ENCODE assay signal across 12 cellular contexts in genomic region chr11:82858556-82859091, GRCh38. TPM values are rescaled to one million over a fixed set of nuclear protein-coding genes. Genes with fewer than 3 reads are reported as not detected.
DNase-seq lines count a peak whose midpoint lies in the region; ATAC-seq and TF ChIP-seq lines count a peak whose summit lies in the region.
"Had no signal": no experiment of that assay in that cellular context is flagged by ENCODE, and none has a peak within 500 bp of the region (broad histone marks: within the 10 kb centered on the region; RNA-seq: fewer than 3 reads in every experiment).

No MANE protein-coding gene starts in this region.

- TF ChIP-seq EP300 in sigmoid colon (IDR thresholded peaks at IDR 0.05) = no peak

- no peak for TF ChIP-seq POLR2A in sigmoid colon (IDR thresholded peaks at IDR 0.05)

- no peak overlapping the region for H3K4me3 ChIP-seq in SJSA1
- no peak overlapping the region for H3K4me3 ChIP-seq in sigmoid colon
- H3K4me3 ChIP-seq: hepatocyte had no signal

- no peaks in the 10 kb centered on the region for H3K9me3 ChIP-seq in SJSA1 (replicated peaks)
- H3K9me3 ChIP-seq in sigmoid colon = no peaks in the 10 kb centered on the region

- intact Hi-C loops in sigmoid colon (cut with DNase I) = no loop called here

- H3K27me3 ChIP-seq in SJSA1 (replicated peaks) (no peaks in the 10 kb centered on the region), sigmoid colon (no peaks in the 10 kb centered on the region)
- H3K27me3 ChIP-seq: hepatocyte had no signal

- 39 to 54% methylated on average over 1 of the region's 1 CpG for WGBS in sigmoid colon, 2 donors

- H3K27ac ChIP-seq in SJSA1 = peak overlapping the region; percentile 95
- H3K27ac ChIP-seq in sigmoid colon = peak overlapping the region in 3 of 4 donors; percentile 6 to 58 (median 17)
- H3K27ac ChIP-seq: hepatocyte, parathyroid adenoma had no signal

- TF ChIP-seq CTCF in sigmoid colon (IDR thresholded peaks at IDR 0.05) = no peak

- H3K36me3 ChIP-seq in SJSA1 (no peaks in the 10 kb centered on the region), sigmoid colon (no peaks in the 10 kb centered on the region)

- peaks cover 58% of the 10 kb centered on the region for H3K4me1 ChIP-seq in SJSA1 (replicated peaks)
- H3K4me1 ChIP-seq in sigmoid colon = peaks cover 0 to 11% (median 6%) of the 10 kb centered on the region in 4 donors
- H3K4me1 ChIP-seq: parathyroid adenoma had no signal

- no peak for ATAC-seq in GM21723 (IDR thresholded peaks at IDR 0.05; ENCODE audit: unreplicated experiment)
- ATAC-seq: activated naive CD4-positive, alpha-beta T cell treated with anti-CD3 and anti-CD28 coated beads, Interleukin-2, amount 50 U/mL, for 72 hours had no signal

- DNase-seq in GM04504 (ENCODE audit: low read depth) (peak; percentile 24), SJSA1 (ENCODE audit: low read depth in 1 of 2, low spot score in 2 of 2) (peak; percentile 51 to 79), fibroblast of peridontal ligament (ENCODE audit: extremely low read depth) (peak; percentile 83), sigmoid colon (no peak), NOMO-1 treated with DMSO at 0.1 percent for 48 hours (lab: John Stamatoyannopoulos, UW; ENCODE audit: unreplicated experiment) (no peak), RPMI8226 (no peak)
- no peak for DNase-seq in stimulated activated CD4-positive, alpha-beta T cell treated with anti-CD3 and anti-CD28 coated beads, Interleukin-4, amount 100 ng/mL, for 24 hours
- DNase-seq: activated B cell treated with CpG ODN at 0.5 μM for 24 hours had no signal

RNA-seq across cellular contexts. Expression of gene PRCP, which starts 41.6 kb away (rescaled TPM):
- 37.2 and 38.5 TPM in 2 replicates for total RNA-seq in SJSA1 (2014; rRNA removed; shearing (Covaris generic))
- total RNA-seq in sigmoid colon = 10 to 100 TPM; 27.4 to 40.2 (median 35.5) TPM
- 10 to 100 TPM; 12.6 to 32.0 (median 23.6) TPM for polyA plus RNA-seq in sigmoid colon

RNA-seq across cellular contexts. Expression of gene DDIAS, which starts 42.9 kb away (rescaled TPM):
- 4.8 and 10.3 TPM in 2 replicates for total RNA-seq in SJSA1 (2014; rRNA removed; shearing (Covaris generic))
- total RNA-seq in sigmoid colon = under 1 TPM in 3 of 4 donors, not detected in 1; 0.16 to 0.71 (median 0.41) TPM
- polyA plus RNA-seq in sigmoid colon = 1 to 10 TPM in 1 of 3 donors, under 1 TPM in 2; 0.60 to 3.1 (median 0.92) TPM

Comparison
In these comparisons a context has a peak if more than half of its experiments do, and no peak if none do; other contexts are left out.
1. DNase-seq: peak in GM04504 (single experiment), SJSA1 (2 of 2) and fibroblast of peridontal ligament (single experiment); none in sigmoid colon (single experiment), NOMO-1 treated with DMSO at 0.1 percent for 48 hours (single experiment), stimulated activated CD4-positive, alpha-beta T cell treated with anti-CD3 and anti-CD28 coated beads, Interleukin-4, amount 100 ng/mL, for 24 hours (single experiment) and RPMI8226 (single experiment).